ENCODE assay signal across 17 cellular contexts in the genomic region with DNA sequence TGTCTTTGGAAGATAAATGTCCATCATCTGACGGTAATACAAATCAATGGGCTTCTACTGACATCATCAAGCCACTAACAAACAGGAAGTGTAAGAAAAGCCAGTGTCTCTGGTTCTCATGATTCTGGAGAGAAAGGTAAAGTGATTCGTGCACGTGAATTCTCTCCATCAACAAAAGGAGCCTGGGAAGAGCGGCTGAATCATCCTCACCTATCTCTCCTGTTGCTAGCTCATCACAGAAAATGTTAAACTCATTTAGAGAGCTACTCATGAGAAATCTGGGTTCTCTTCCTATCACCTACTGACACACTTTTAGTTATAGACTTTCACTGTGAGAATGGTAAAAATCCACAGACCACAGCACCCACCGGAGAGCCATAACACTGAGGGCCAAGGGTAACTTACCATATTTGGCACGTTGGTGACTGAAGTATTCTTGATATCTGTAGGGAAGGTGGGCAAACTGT.
DNase-seq lines count a peak whose midpoint lies in the region; ATAC-seq, FAIRE-seq and TF ChIP-seq lines count a peak whose summit lies in the region.
"Had no signal": no experiment of that assay in that cellular context is flagged by ENCODE, and none has a peak within 500 bp of the region (broad histone marks: within the 10 kb centered on the region; RNA-seq: fewer than 3 reads in every experiment).

No MANE protein-coding gene starts in this region.

- ATAC-seq in activated CD8-positive, alpha-beta memory T cell treated with anti-CD3 and anti-CD28 coated beads, Interleukin-2, amount 10 ng/mL, durations not matched to agents 7 days and 5 days = peak; percentile 53
- ATAC-seq in activated T-cell treated with anti-CD3 and anti-CD28 coated beads, Interleukin-2, amount 50 U/mL, for 72 hours (replicated peaks in 1 of 2) = peak; percentile 90 to 92
- peak; percentile 67 to 75 for ATAC-seq in natural killer cell treated with Interleukin-12 subunit alpha and Interleukin-12 subunit beta and Interleukin-15 and Interleukin-18, amount 100 ng/mL, for 72 hours
- ATAC-seq in HepG2 = no peak
- ATAC-seq: SK-N-SH treated with all-trans-retinoic acid at 6 μM for 48 hours had no signal

- no peak overlapping the region for H3K27ac Mint-ChIP-seq in activated CD8-positive, alpha-beta memory T cell treated with anti-CD3 and anti-CD28 coated beads, Interleukin-2, amount 10 ng/mL, durations not matched to agents 7 days and 5 days
- H3K27ac Mint-ChIP-seq in activated T-cell treated with anti-CD3 and anti-CD28 coated beads, Interleukin-2, amount 50 U/mL, for 72 hours = no peak overlapping the region
- H3K27ac Mint-ChIP-seq in natural killer cell treated with Interleukin-12 subunit alpha and Interleukin-12 subunit beta and Interleukin-15 and Interleukin-18, amount 100 ng/mL, for 72 hours = no peak overlapping the region

- peak; percentile 59 for DNase-seq in activated CD8-positive, alpha-beta memory T cell treated with anti-CD3 and anti-CD28 coated beads, Interleukin-2, amount 10 ng/mL, durations not matched to agents 7 days and 5 days
- DNase-seq in activated CD8-positive, alpha-beta memory T cell treated with anti-CD3 and anti-CD28 coated beads, Interleukin-2, amount 50 U/mL, for 48 hours = no peak
- DNase-seq in GM19239 (ENCODE audit: insufficient read length, low spot score) (no peak), SHP77 (lab: John Stamatoyannopoulos, UW) (no peak), HepG2 (ENCODE audit: low spot score) (no peak), GM20000 (ENCODE audit: low spot score) (no peak)
- DNase-seq in activated T-cell treated with anti-CD3 and anti-CD28 coated beads, Interleukin-2, amount 50 U/mL, for 72 hours = peak; percentile 62 to 63
- DNase-seq in natural killer cell treated with Interleukin-12 subunit alpha and Interleukin-12 subunit beta and Interleukin-15 and Interleukin-18, amount 100 ng/mL, for 72 hours (ENCODE audit: low spot score) = no peak
- DNase-seq: activated CD8-positive, alpha-beta memory T cell treated with anti-CD3 and anti-CD28 coated beads for 24 hours; kidney; mesendoderm; NCI-H1436; Peyer's patch had no signal

- TF ChIP-seq CTCF in HepG2 (CRISPR knock-in tag; IDR thresholded peaks at IDR 0.05) (no peak), GM20000 (IDR thresholded peaks at IDR 0.05; ENCODE audit: extremely low read depth, missing control alignments) (no peak)

- H2AFZ ChIP-seq in HepG2 (ENCODE audit: low read length) = no peak overlapping the region

- TF ChIP-seq RAD21 in HepG2 (CRISPR knock-in tag; IDR thresholded peaks at IDR 0.05) = no peak

- H3K4me1 ChIP-seq in HepG2 (ENCODE audit: insufficient read depth, low read length) = peaks cover 15% of the 10 kb centered on the region; the same call in 1 of the 2 replicates
- H3K4me1 ChIP-seq: breast epithelium had no signal

- no peaks in the 10 kb centered on the region for H3K27me3 ChIP-seq in HepG2 (ENCODE audit: control insufficient read depth in 1 of 2, insufficient read depth in 2 of 2, low read length in 2 of 2)
- H3K27me3 ChIP-seq: breast epithelium, Peyer's patch had no signal

- H3K4me3 ChIP-seq in HepG2 (replicated peaks in 1 of 3; ENCODE audit: insufficient read depth in 1 of 3, low read depth in 2 of 3, low read length in 3 of 3) = no peak overlapping the region
- H3K4me3 ChIP-seq: breast epithelium, Peyer's patch had no signal

- intact Hi-C loops in HepG2 (cut with micrococcal nuclease; ENCODE audit: unreplicated experiment) = loop anchor here (10.0 kb wide), 1 partner anchor 65 kb away; no protein-coding TSS in a partner anchor

- in situ Hi-C loops in HepG2 (cut with HindIII; ENCODE audit: extremely low pct_ligation_motif_present, low pct_unique_long_range_greater_than_20kb) = no loop called here

- peaks cover 18 to 37% of the 10 kb centered on the region in 2 experiments; a peak in 4 of 5 replicates for H3K36me3 ChIP-seq in HepG2 (replicated peaks in 1 of 2; ENCODE audit: control insufficient read depth in 1 of 2, insufficient read depth in 2 of 2, low read length in 2 of 2)
- H3K36me3 ChIP-seq: breast epithelium had no signal

- BruUV-seq in HepG2 (replicated peaks; lab: Mats Ljungman, UMichigan) = no TSS peak

- H3K9me3 ChIP-seq in HepG2 (ENCODE audit: low read length) = no peaks in the 10 kb centered on the region
- H3K9me3 ChIP-seq: breast epithelium, Peyer's patch had no signal

- peaks cover 10% of the 10 kb centered on the region for H3K27me3 Mint-ChIP-seq in activated CD8-positive, alpha-beta memory T cell treated with anti-CD3 and anti-CD28 coated beads, Interleukin-2, amount 10 ng/mL, durations not matched to agents 7 days and 5 days
- H3K27me3 Mint-ChIP-seq in activated T-cell treated with anti-CD3 and anti-CD28 coated beads, Interleukin-2, amount 50 U/mL, for 72 hours (ENCODE audit: low read depth) = no peaks in the 10 kb centered on the region
- peaks cover 0 to 3% of the 10 kb centered on the region in 2 donors for H3K27me3 Mint-ChIP-seq in natural killer cell treated with Interleukin-12 subunit alpha and Interleukin-12 subunit beta and Interleukin-15 and Interleukin-18, amount 100 ng/mL, for 72 hours

- H3K9ac ChIP-seq in HepG2 (ENCODE audit: insufficient read depth, low read depth, low read length) = no peak overlapping the region

- no peak overlapping the region for H3K4me3 Mint-ChIP-seq in activated CD8-positive, alpha-beta memory T cell treated with anti-CD3 and anti-CD28 coated beads, Interleukin-2, amount 10 ng/mL, durations not matched to agents 7 days and 5 days
- peak overlapping the region; percentile 34 to 46 for H3K4me3 Mint-ChIP-seq in activated T-cell treated with anti-CD3 and anti-CD28 coated beads, Interleukin-2, amount 50 U/mL, for 72 hours
- no peak overlapping the region for H3K4me3 Mint-ChIP-seq in natural killer cell treated with Interleukin-12 subunit alpha and Interleukin-12 subunit beta and Interleukin-15 and Interleukin-18, amount 100 ng/mL, for 72 hours
- H3K4me3 Mint-ChIP-seq: CD14-positive monocyte had no signal

- peaks cover 60% of the 10 kb centered on the region for H3K79me2 ChIP-seq in HepG2 (ENCODE audit: insufficient read depth, low read length)

- POLR2A ChIA-PET in HepG2 (lab: Yijun Ruan, JAX) = no interaction called here

- CTCF ChIA-PET in activated CD8-positive, alpha-beta memory T cell treated with anti-CD3 and anti-CD28 coated beads, Interleukin-2, amount 10 ng/mL, durations not matched to agents 7 days and 5 days (lab: Charles Lee) = interaction anchor here (1.6 kb wide), 1 partner anchor 14 kb away, joined by 3 read pairs; no protein-coding TSS in a partner anchor
- CTCF ChIA-PET in HepG2 (lab: Yijun Ruan, JAX; ENCODE audit: low intra/inter-chr PET ratio, low total read pairs) = no interaction called here

- no peak overlapping the region for H3K27ac ChIP-seq in HepG2 (ENCODE audit: extremely low read length, insufficient read depth, low read length)
- H3K27ac ChIP-seq: breast epithelium, Peyer's patch had no signal

- H4K20me1 ChIP-seq in HepG2 (ENCODE audit: insufficient read depth, low read length) = peaks cover 31% of the 10 kb centered on the region

- no peak for TF ChIP-seq POLR2A in HepG2 (IDR thresholded peaks at IDR 0.05; ENCODE audit: insufficient read depth in 1 of 2, low read depth in 2 of 2, low read length in 2 of 2)

- H3K4me1 Mint-ChIP-seq in activated CD8-positive, alpha-beta memory T cell treated with anti-CD3 and anti-CD28 coated beads, Interleukin-2, amount 10 ng/mL, durations not matched to agents 7 days and 5 days = peaks cover 45% of the 10 kb centered on the region
- H3K4me1 Mint-ChIP-seq in activated T-cell treated with anti-CD3 and anti-CD28 coated beads, Interleukin-2, amount 50 U/mL, for 72 hours (ENCODE audit: low read depth) = peaks cover 73% of the 10 kb centered on the region
- peaks cover 78 to 80% of the 10 kb centered on the region in 2 donors for H3K4me1 Mint-ChIP-seq in natural killer cell treated with Interleukin-12 subunit alpha and Interleukin-12 subunit beta and Interleukin-15 and Interleukin-18, amount 100 ng/mL, for 72 hours (ENCODE audit: low read depth in 2 of 2)

- peaks cover 38% of the 10 kb centered on the region for H3K36me3 Mint-ChIP-seq in activated CD8-positive, alpha-beta memory T cell treated with anti-CD3 and anti-CD28 coated beads, Interleukin-2, amount 10 ng/mL, durations not matched to agents 7 days and 5 days
- H3K36me3 Mint-ChIP-seq in activated T-cell treated with anti-CD3 and anti-CD28 coated beads, Interleukin-2, amount 50 U/mL, for 72 hours (ENCODE audit: insufficient read depth in 2 of 2) = peaks cover 4 to 15% of the 10 kb centered on the region in 2 donors
- H3K36me3 Mint-ChIP-seq in natural killer cell treated with Interleukin-12 subunit alpha and Interleukin-12 subunit beta and Interleukin-15 and Interleukin-18, amount 100 ng/mL, for 72 hours = peaks cover 5% of the 10 kb centered on the region

- H3K9me3 Mint-ChIP-seq in activated CD8-positive, alpha-beta memory T cell treated with anti-CD3 and anti-CD28 coated beads, Interleukin-2, amount 10 ng/mL, durations not matched to agents 7 days and 5 days (ENCODE audit: low read depth) = no peaks in the 10 kb centered on the region
- H3K9me3 Mint-ChIP-seq in activated T-cell treated with anti-CD3 and anti-CD28 coated beads, Interleukin-2, amount 50 U/mL, for 72 hours = no peaks in the 10 kb centered on the region
- no peaks in the 10 kb centered on the region for H3K9me3 Mint-ChIP-seq in natural killer cell treated with Interleukin-12 subunit alpha and Interleukin-12 subunit beta and Interleukin-15 and Interleukin-18, amount 100 ng/mL, for 72 hours
- H3K9me3 Mint-ChIP-seq: CD14-positive monocyte had no signal

- FAIRE-seq in GM19239 (lab: Jason Lieb, UNC) = peak; percentile 72
- no peak for FAIRE-seq in HepG2 (lab: Jason Lieb, UNC)
- FAIRE-seq: kidney, urothelium cell line had no signal

- 98% methylated on average over 6 of the region's 6 CpGs for WGBS in HepG2 (ENCODE audit: low lambda C conversion rate)

- no peak for TF ChIP-seq EP300 in HepG2 (IDR thresholded peaks at IDR 0.05; ENCODE audit: low read depth in 2 of 2, low read length in 2 of 2)
- TF ChIP-seq EP300 in HepG2 (CRISPR knock-in tag; IDR thresholded peaks at IDR 0.05; ENCODE audit: borderline replicate concordance) = no peak

- H3K4me2 ChIP-seq in HepG2 (ENCODE audit: low read depth, low read length) = no peak overlapping the region

TF ChIP-seq in HepG2, 621 proteins besides CTCF, POLR2A, EP300 and RAD21 (continues in another document):
- TF ChIP-seq KDM2A (CRISPR knock-in tag; IDR thresholded peaks at IDR 0.05; ENCODE audit: borderline replicate concordance, low read depth) = no peak
- TF ChIP-seq TP53 (CRISPR knock-in tag; conservative IDR thresholded peaks at IDR 0.05) = no peak
- no peak for TF ChIP-seq IKZF4 (CRISPR knock-in tag; IDR thresholded peaks at IDR 0.05; ENCODE audit: borderline replicate concordance, low read depth, not compliant biosample characterization)

Comparison
In these comparisons a context has a peak if more than half of its experiments do, and no peak if none do; other contexts are left out.
1. DNase-seq: peak in activated CD8-positive, alpha-beta memory T cell treated with anti-CD3 and anti-CD28 coated beads, Interleukin-2, amount 10 ng/mL, durations not matched to agents 7 days and 5 days (single experiment) and activated T-cell treated with anti-CD3 and anti-CD28 coated beads, Interleukin-2, amount 50 U/mL, for 72 hours (2 of 2); none in activated CD8-positive, alpha-beta memory T cell treated with anti-CD3 and anti-CD28 coated beads, Interleukin-2, amount 50 U/mL, for 48 hours (single experiment), GM19239 (single experiment), natural killer cell treated with Interleukin-12 subunit alpha and Interleukin-12 subunit beta and Interleukin-15 and Interleukin-18, amount 100 ng/mL, for 72 hours (single experiment), SHP77 (0 of 2), HepG2 (single experiment) and GM20000 (single experiment).
2. H3K4me3 Mint-ChIP-seq: peak in activated T-cell treated with anti-CD3 and anti-CD28 coated beads, Interleukin-2, amount 50 U/mL, for 72 hours (2 of 2); none in activated CD8-positive, alpha-beta memory T cell treated with anti-CD3 and anti-CD28 coated beads, Interleukin-2, amount 10 ng/mL, durations not matched to agents 7 days and 5 days (single experiment) and natural killer cell treated with Interleukin-12 subunit alpha and Interleukin-12 subunit beta and Interleukin-15 and Interleukin-18, amount 100 ng/mL, for 72 hours (single experiment).